Comparison of ENCODE assay signal across 1 cellular context in genomic region chr22:22360014-22360413, GRCh38.
TF ChIP-seq lines count a peak whose summit lies in the region.

No MANE protein-coding gene starts in this region.

TF ChIP-seq in K562, 482 proteins besides CTCF, POLR2A, EP300 and RAD21 (continued from another document):
- TF ChIP-seq YBX1 (IDR thresholded peaks at IDR 0.05) (peak; percentile 67; the same call in 1 of the 2 replicates), ARHGAP35 (IDR thresholded peaks at IDR 0.05; ENCODE audit: partially characterized antibody) (peak; percentile 68), NFYB (IDR thresholded peaks at IDR 0.05; ENCODE audit: extremely low read depth, insufficient read length) (no peak), ZNF507 (tag; conservative IDR thresholded peaks at IDR 0.05) (0 out of 2 replicates have a peak, but pooled peaks have one; percentile 7), HDAC3 (IDR thresholded peaks at IDR 0.05; ENCODE audit: borderline replicate concordance, partially characterized antibody) (no peak)
